19 cellular contexts compared by ENCODE assay signal in the genomic region with DNA sequence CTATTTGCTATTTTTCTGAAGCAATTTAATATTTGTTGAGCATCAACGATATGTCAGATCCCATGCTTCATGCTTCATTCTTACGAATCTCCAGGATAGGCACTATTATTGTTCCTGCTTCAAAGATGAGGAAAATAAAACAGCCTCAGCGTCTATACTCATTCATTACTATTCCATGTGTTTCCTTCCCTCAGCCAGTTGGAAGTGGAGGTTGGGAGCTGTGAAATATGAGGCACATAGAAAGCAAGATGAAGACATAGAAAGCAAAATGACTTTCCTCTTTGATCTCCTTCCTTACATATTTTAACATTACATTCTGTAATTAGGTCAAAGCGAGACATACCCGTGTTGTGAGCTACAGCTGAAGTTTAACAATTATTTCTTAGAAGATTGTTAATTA.
DNase-seq lines count a peak whose midpoint lies in the region; ATAC-seq and TF ChIP-seq lines count a peak whose summit lies in the region.
"Had no signal": no experiment of that assay in that cellular context is flagged by ENCODE, and none has a peak within 500 bp of the region (broad histone marks: within the 10 kb centered on the region; RNA-seq: fewer than 3 reads in every experiment).

No MANE protein-coding gene starts in this region.

- peak overlapping the region; percentile 67 for H3K4me3 Mint-ChIP-seq in activated naive CD4-positive, alpha-beta T cell treated with anti-CD3 and anti-CD28 coated beads, Interleukin-2, amount 50 U/mL, for 24 hours
- H3K4me3 Mint-ChIP-seq in WTC11 (no peak overlapping the region), osteocyte (ENCODE audit: unreplicated experiment) (no peak overlapping the region)
- H3K4me3 Mint-ChIP-seq in stimulated activated naive CD8-positive, alpha-beta T cell treated with anti-CD3 and anti-CD28 coated beads, Interleukin-15, amount 100 ng/mL, for 72 hours, result peak overlapping the region; percentile 7 to 24
- H3K4me3 Mint-ChIP-seq: stimulated activated naive B cell treated with anti-CD40 and anti-IgM and Interleukin-4, amounts not matched to agents 10 μg/mL and 1 μg/mL and 100 μg/mL, for 72 hours had no signal

- no peaks in the 10 kb centered on the region for H3K36me3 ChIP-seq in esophagus squamous epithelium

- H3K36me3 Mint-ChIP-seq in activated naive CD4-positive, alpha-beta T cell treated with anti-CD3 and anti-CD28 coated beads, Interleukin-2, amount 50 U/mL, for 24 hours, result peaks cover 30% of the 10 kb centered on the region
- H3K36me3 Mint-ChIP-seq in WTC11, result no peaks in the 10 kb centered on the region
- H3K36me3 Mint-ChIP-seq in osteocyte (ENCODE audit: unreplicated experiment), result peaks cover 11% of the 10 kb centered on the region

- ATAC-seq in WTC11 (no peak), GM21723 (IDR thresholded peaks at IDR 0.05; ENCODE audit: unreplicated experiment) (no peak)
- ATAC-seq in stimulated activated naive CD8-positive, alpha-beta T cell treated with anti-CD3 and anti-CD28 coated beads, Interleukin-15, amount 100 ng/mL, for 72 hours, result no peak
- ATAC-seq: Panc1 had no signal

- WGBS in esophagus squamous epithelium, 2 donors, result 72 to 77% methylated on average over 5 of the region's 5 CpGs

- H3K27ac ChIP-seq in esophagus squamous epithelium, result peak overlapping the region in 3 of 4 donors; percentile 15 to 28 (median 25)

- H3K27me3 ChIP-seq in esophagus squamous epithelium, result no peaks in the 10 kb centered on the region

- no peak overlapping the region for H3K4me3 ChIP-seq in esophagus squamous epithelium
- H3K4me3 ChIP-seq: mucosa of descending colon had no signal

- DNase-seq in activated naive CD4-positive, alpha-beta T cell (lab: John Stamatoyannopoulos, UW), result no peak
- DNase-seq in WTC11 (ENCODE audit: low spot score) (no peak), esophagus squamous epithelium (lab: John Stamatoyannopoulos, UW) (no peak), osteocyte (ENCODE audit: extremely low spot score, unreplicated experiment) (no peak), C1 segment of cervical spinal cord (lab: John Stamatoyannopoulos, UW) (no peak)
- DNase-seq in stimulated activated naive CD8-positive, alpha-beta T cell treated with anti-CD3 and anti-CD28 coated beads, Interleukin-15, amount 100 ng/mL, for 72 hours, result no peak
- DNase-seq: activated CD8-positive, alpha-beta memory T cell treated with anti-CD3 and anti-CD28 coated beads, Interleukin-2, amount 50 U/mL, for 48 hours; aorta; DMS153; erythroblast; mucosa of descending colon; NCI-H2107; NCI-H774; posterior cingulate gyrus; small intestine had no signal

- H3K9me3 ChIP-seq in esophagus squamous epithelium, result no peaks in the 10 kb centered on the region
- H3K9me3 ChIP-seq: mucosa of descending colon had no signal

- TF ChIP-seq POLR2A in esophagus squamous epithelium (IDR thresholded peaks at IDR 0.05), result no peak

- H3K4me1 ChIP-seq in esophagus squamous epithelium, result peaks cover 0 to 56% (median 22%) of the 10 kb centered on the region in 3 donors

- no peak for TF ChIP-seq CTCF in WTC11 (IDR thresholded peaks at IDR 0.05)
- no peak for TF ChIP-seq CTCF in esophagus squamous epithelium (IDR thresholded peaks at IDR 0.05)
- TF ChIP-seq CTCF in osteocyte (IDR thresholded peaks at IDR 0.05), result no peak

- intact Hi-C loops in esophagus squamous epithelium (cut with DNase I), result no loop called here

- peaks cover 98% of the 10 kb centered on the region for H3K4me1 Mint-ChIP-seq in activated naive CD4-positive, alpha-beta T cell treated with anti-CD3 and anti-CD28 coated beads, Interleukin-2, amount 50 U/mL, for 24 hours
- H3K4me1 Mint-ChIP-seq in WTC11, result peaks cover 66% of the 10 kb centered on the region
- H3K4me1 Mint-ChIP-seq in stimulated activated naive CD8-positive, alpha-beta T cell treated with anti-CD3 and anti-CD28 coated beads, Interleukin-15, amount 100 ng/mL, for 72 hours, result peaks cover 91% of the 10 kb centered on the region
- peaks cover 22% of the 10 kb centered on the region for H3K4me1 Mint-ChIP-seq in osteocyte (ENCODE audit: unreplicated experiment)

- CTCF ChIA-PET in WTC11 (lab: Charles Lee), result interaction anchor here (1.0 kb wide), 1 partner anchor 23 kb away, joined by 3 read pairs; no protein-coding TSS in a partner anchor

- peak overlapping the region; percentile 89 for H3K27ac Mint-ChIP-seq in activated naive CD4-positive, alpha-beta T cell treated with anti-CD3 and anti-CD28 coated beads, Interleukin-2, amount 50 U/mL, for 24 hours
- H3K27ac Mint-ChIP-seq in WTC11, result peak overlapping the region; percentile 32
- no peak overlapping the region for H3K27ac Mint-ChIP-seq in stimulated activated naive CD8-positive, alpha-beta T cell treated with anti-CD3 and anti-CD28 coated beads, Interleukin-15, amount 100 ng/mL, for 72 hours
- no peak overlapping the region for H3K27ac Mint-ChIP-seq in osteocyte (ENCODE audit: unreplicated experiment)
- H3K27ac Mint-ChIP-seq: stimulated activated naive B cell treated with anti-CD40 and anti-IgM and Interleukin-4, amounts not matched to agents 10 μg/mL and 1 μg/mL and 100 μg/mL, for 72 hours had no signal

- POLR2A ChIA-PET in WTC11 (lab: Charles Lee), result no interaction called here

- H3K27me3 Mint-ChIP-seq in activated naive CD4-positive, alpha-beta T cell treated with anti-CD3 and anti-CD28 coated beads, Interleukin-2, amount 50 U/mL, for 24 hours, result no peaks in the 10 kb centered on the region
- H3K27me3 Mint-ChIP-seq in WTC11 (ENCODE audit: low read depth) (no peaks in the 10 kb centered on the region), osteocyte (ENCODE audit: unreplicated experiment) (no peaks in the 10 kb centered on the region)
- no peaks in the 10 kb centered on the region for H3K27me3 Mint-ChIP-seq in stimulated activated naive CD8-positive, alpha-beta T cell treated with anti-CD3 and anti-CD28 coated beads, Interleukin-15, amount 100 ng/mL, for 72 hours
- H3K27me3 Mint-ChIP-seq: stimulated activated naive B cell treated with anti-CD40 and anti-IgM and Interleukin-4, amounts not matched to agents 10 μg/mL and 1 μg/mL and 100 μg/mL, for 72 hours had no signal

- no peaks in the 10 kb centered on the region for H3K9me3 Mint-ChIP-seq in activated naive CD4-positive, alpha-beta T cell treated with anti-CD3 and anti-CD28 coated beads, Interleukin-2, amount 50 U/mL, for 24 hours
- H3K9me3 Mint-ChIP-seq in WTC11, result no peaks in the 10 kb centered on the region
- no peaks in the 10 kb centered on the region for H3K9me3 Mint-ChIP-seq in stimulated activated naive CD8-positive, alpha-beta T cell treated with anti-CD3 and anti-CD28 coated beads, Interleukin-15, amount 100 ng/mL, for 72 hours
- peaks cover 4% of the 10 kb centered on the region for H3K9me3 Mint-ChIP-seq in osteocyte (ENCODE audit: unreplicated experiment)

TF ChIP-seq in WTC11, 78 proteins besides CTCF, POLR2A, EP300 and RAD21:
- TF ChIP-seq NR3C1 (CRISPR knock-in tag; conservative IDR thresholded peaks at IDR 0.05; ENCODE audit: low read depth), result no peak
- TF ChIP-seq OVOL2 (CRISPR knock-in tag; IDR thresholded peaks at IDR 0.05; ENCODE audit: borderline replicate concordance), result no peak
- TF ChIP-seq, protein P1, sequence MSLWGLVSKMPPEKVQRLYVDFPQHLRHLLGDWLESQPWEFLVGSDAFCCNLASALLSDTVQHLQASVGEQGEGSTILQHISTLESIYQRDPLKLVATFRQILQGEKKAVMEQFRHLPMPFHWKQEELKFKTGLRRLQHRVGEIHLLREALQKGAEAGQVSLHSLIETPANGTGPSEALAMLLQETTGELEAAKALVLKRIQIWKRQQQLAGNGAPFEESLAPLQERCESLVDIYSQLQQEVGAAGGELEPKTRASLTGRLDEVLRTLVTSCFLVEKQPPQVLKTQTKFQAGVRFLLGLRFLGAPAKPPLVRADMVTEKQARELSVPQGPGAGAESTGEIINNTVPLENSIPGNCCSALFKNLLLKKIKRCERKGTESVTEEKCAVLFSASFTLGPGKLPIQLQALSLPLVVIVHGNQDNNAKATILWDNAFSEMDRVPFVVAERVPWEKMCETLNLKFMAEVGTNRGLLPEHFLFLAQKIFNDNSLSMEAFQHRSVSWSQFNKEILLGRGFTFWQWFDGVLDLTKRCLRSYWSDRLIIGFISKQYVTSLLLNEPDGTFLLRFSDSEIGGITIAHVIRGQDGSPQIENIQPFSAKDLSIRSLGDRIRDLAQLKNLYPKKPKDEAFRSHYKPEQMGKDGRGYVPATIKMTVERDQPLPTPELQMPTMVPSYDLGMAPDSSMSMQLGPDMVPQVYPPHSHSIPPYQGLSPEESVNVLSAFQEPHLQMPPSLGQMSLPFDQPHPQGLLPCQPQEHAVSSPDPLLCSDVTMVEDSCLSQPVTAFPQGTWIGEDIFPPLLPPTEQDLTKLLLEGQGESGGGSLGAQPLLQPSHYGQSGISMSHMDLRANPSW (CRISPR knock-in tag; conservative IDR thresholded peaks at IDR 0.05; ENCODE audit: low read depth), result no peak
- TF ChIP-seq ZNF263 (CRISPR knock-in tag; IDR thresholded peaks at IDR 0.05; ENCODE audit: low read depth), result no peak
- TF ChIP-seq, protein P2, sequence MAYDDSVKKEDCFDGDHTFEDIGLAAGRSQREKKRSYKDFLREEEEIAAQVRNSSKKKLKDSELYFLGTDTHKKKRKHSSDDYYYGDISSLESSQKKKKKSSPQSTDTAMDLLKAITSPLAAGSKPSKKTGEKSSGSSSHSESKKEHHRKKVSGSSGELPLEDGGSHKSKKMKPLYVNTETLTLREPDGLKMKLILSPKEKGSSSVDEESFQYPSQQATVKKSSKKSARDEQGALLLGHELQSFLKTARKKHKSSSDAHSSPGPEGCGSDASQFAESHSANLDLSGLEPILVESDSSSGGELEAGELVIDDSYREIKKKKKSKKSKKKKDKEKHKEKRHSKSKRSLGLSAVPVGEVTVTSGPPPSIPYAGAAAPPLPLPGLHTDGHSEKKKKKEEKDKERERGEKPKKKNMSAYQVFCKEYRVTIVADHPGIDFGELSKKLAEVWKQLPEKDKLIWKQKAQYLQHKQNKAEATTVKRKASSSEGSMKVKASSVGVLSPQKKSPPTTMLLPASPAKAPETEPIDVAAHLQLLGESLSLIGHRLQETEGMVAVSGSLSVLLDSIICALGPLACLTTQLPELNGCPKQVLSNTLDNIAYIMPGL (CRISPR knock-in tag; IDR thresholded peaks at IDR 0.05), result no peak
- no peak for TF ChIP-seq ZNF396 (CRISPR knock-in tag; IDR thresholded peaks at IDR 0.05; ENCODE audit: borderline replicate concordance)
- TF ChIP-seq, protein P3, sequence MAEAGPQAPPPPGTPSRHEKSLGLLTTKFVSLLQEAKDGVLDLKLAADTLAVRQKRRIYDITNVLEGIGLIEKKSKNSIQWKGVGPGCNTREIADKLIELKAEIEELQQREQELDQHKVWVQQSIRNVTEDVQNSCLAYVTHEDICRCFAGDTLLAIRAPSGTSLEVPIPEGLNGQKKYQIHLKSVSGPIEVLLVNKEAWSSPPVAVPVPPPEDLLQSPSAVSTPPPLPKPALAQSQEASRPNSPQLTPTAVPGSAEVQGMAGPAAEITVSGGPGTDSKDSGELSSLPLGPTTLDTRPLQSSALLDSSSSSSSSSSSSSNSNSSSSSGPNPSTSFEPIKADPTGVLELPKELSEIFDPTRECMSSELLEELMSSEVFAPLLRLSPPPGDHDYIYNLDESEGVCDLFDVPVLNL (CRISPR knock-in tag; IDR thresholded peaks at IDR 0.05; ENCODE audit: borderline replicate concordance, low read depth), result no peak
- no peak for TF ChIP-seq TCF7 (CRISPR knock-in tag; IDR thresholded peaks at IDR 0.05; ENCODE audit: low read depth)

Comparison
In these comparisons a context has a peak if more than half of its experiments do, and no peak if none do; other contexts are left out.
1. H3K27ac Mint-ChIP-seq: peak in activated naive CD4-positive, alpha-beta T cell treated with anti-CD3 and anti-CD28 coated beads, Interleukin-2, amount 50 U/mL, for 24 hours (single experiment) and WTC11 (single experiment); none in stimulated activated naive CD8-positive, alpha-beta T cell treated with anti-CD3 and anti-CD28 coated beads, Interleukin-15, amount 100 ng/mL, for 72 hours (0 of 2) and osteocyte (single experiment).
2. H3K4me3 Mint-ChIP-seq: peak in activated naive CD4-positive, alpha-beta T cell treated with anti-CD3 and anti-CD28 coated beads, Interleukin-2, amount 50 U/mL, for 24 hours (single experiment) and stimulated activated naive CD8-positive, alpha-beta T cell treated with anti-CD3 and anti-CD28 coated beads, Interleukin-15, amount 100 ng/mL, for 72 hours (2 of 2); none in WTC11 (single experiment) and osteocyte (single experiment).